In the genomic region with DNA sequence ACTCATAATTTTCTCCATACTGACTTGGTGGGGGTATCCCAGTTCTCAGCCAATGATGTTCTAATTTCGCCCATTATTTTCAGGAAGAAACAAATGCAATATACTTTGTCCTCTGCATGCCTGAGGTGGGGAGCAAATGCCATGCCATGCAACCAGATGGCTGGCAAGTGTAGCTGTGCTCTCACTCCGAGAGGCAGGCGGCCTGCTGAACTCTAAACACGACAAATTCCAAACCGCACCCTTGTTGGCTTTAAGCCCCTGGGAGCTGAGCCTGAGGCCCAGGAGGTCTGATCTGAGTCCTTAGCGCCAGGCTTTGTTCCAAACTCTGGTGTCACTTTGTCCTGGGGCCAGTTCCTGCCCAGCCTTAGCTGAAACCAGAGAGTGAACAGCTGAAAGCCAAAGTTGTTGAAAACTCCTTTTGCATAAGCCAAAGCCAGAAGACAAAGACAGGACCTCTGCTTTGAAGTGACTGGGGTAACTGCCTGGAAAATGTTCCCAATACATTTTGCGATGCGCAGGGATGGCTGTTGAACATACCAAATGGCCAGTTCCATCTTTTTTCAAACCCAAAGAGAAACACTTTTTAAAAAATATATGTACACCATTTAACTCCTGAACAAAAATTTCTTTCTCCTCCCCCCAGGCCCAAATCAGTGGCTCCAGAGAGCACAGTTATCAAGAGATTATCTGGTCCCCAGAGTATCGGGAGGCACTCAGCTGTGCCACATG, we compare ENCODE assay signal across 1 cellular context.
A peak's percentile ranks its signal among the peaks of the same experiment; 100 is the strongest.
TF ChIP-seq lines count a peak whose summit lies in the region.

No MANE protein-coding gene starts in this region.

TF ChIP-seq in HepG2, 621 proteins besides CTCF, POLR2A, EP300 and RAD21 (continues in another document):
- TF ChIP-seq ZNF781 (CRISPR knock-in tag; IDR thresholded peaks at IDR 0.05; ENCODE audit: borderline replicate concordance, not compliant biosample characterization), result peak; percentile 20
- 0 out of 2 replicates have a peak, but pooled peaks have one; percentile 12 for TF ChIP-seq ERF (CRISPR knock-in tag; IDR thresholded peaks at IDR 0.05)
- TF ChIP-seq ZNF263 (CRISPR knock-in tag; IDR thresholded peaks at IDR 0.05), result peak; percentile 37
- peak; percentile 49; the same call in 1 of the 2 replicates for TF ChIP-seq MAX (IDR thresholded peaks at IDR 0.05)
- no peak for TF ChIP-seq ZNF160 (CRISPR knock-in tag; IDR thresholded peaks at IDR 0.05)
- TF ChIP-seq ZBTB25 (CRISPR knock-in tag; IDR thresholded peaks at IDR 0.05), result no peak
- TF ChIP-seq, protein P1, sequence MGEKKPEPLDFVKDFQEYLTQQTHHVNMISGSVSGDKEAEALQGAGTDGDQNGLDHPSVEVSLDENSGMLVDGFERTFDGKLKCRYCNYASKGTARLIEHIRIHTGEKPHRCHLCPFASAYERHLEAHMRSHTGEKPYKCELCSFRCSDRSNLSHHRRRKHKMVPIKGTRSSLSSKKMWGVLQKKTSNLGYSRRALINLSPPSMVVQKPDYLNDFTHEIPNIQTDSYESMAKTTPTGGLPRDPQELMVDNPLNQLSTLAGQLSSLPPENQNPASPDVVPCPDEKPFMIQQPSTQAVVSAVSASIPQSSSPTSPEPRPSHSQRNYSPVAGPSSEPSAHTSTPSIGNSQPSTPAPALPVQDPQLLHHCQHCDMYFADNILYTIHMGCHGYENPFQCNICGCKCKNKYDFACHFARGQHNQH (CRISPR knock-in tag; IDR thresholded peaks at IDR 0.05), result peak; percentile 20; the same call in 1 of the 2 replicates
- no peak for TF ChIP-seq NONO (IDR thresholded peaks at IDR 0.05)
- TF ChIP-seq NONO (CRISPR knock-in tag; conservative IDR thresholded peaks at IDR 0.05), result 0 out of 2 replicates have a peak, but pooled peaks have one; percentile 2
- TF ChIP-seq ZFX (CRISPR knock-in tag; IDR thresholded peaks at IDR 0.05; ENCODE audit: low read depth), result peak; percentile 71
- 0 out of 2 replicates have a peak, but pooled peaks have one; percentile 20 for TF ChIP-seq FOXP4 (CRISPR knock-in tag; IDR thresholded peaks at IDR 0.05)
- no peak for TF ChIP-seq PTBP1 (IDR thresholded peaks at IDR 0.05; ENCODE audit: low read depth, low read length, poor library complexity, severe bottlenecking)
- 0 out of 2 replicates have a peak, but pooled peaks have one; percentile 36 for TF ChIP-seq ETV6 (CRISPR knock-in tag; conservative IDR thresholded peaks at IDR 0.05)
- TF ChIP-seq SOX13 (IDR thresholded peaks at IDR 0.05), result no peak
- TF ChIP-seq SOX13 (CRISPR knock-in tag; conservative IDR thresholded peaks at IDR 0.05 in 1 of 2, IDR thresholded peaks at IDR 0.05 in 1 of 2), result peak in 1 of 2 experiments; percentile 49; a peak in 1 of 4 replicates
- no peak for TF ChIP-seq ZNF792 (CRISPR knock-in tag; IDR thresholded peaks at IDR 0.05)
- TF ChIP-seq ZNF543 (CRISPR knock-in tag; IDR thresholded peaks at IDR 0.05), result 0 out of 2 replicates have a peak, but pooled peaks have one; percentile 21
- no peak for TF ChIP-seq PPARG (CRISPR knock-in tag; conservative IDR thresholded peaks at IDR 0.05)
- TF ChIP-seq SAP130 (CRISPR knock-in tag; IDR thresholded peaks at IDR 0.05; ENCODE audit: low read depth), result peak; percentile 29; the same call in 1 of the 2 replicates
- TF ChIP-seq PHF21A (CRISPR knock-in tag; IDR thresholded peaks at IDR 0.05), result peak; percentile 70
- TF ChIP-seq FOXA1 (IDR thresholded peaks at IDR 0.05), result no peak
- TF ChIP-seq FOXA1 (CRISPR knock-in tag; IDR thresholded peaks at IDR 0.05), result peak; percentile 63; the same call in 1 of the 2 replicates
- TF ChIP-seq KMT2A (CRISPR knock-in tag; IDR thresholded peaks at IDR 0.05), result peak; percentile 77; the same call in 1 of the 2 replicates
- TF ChIP-seq, protein P2, sequence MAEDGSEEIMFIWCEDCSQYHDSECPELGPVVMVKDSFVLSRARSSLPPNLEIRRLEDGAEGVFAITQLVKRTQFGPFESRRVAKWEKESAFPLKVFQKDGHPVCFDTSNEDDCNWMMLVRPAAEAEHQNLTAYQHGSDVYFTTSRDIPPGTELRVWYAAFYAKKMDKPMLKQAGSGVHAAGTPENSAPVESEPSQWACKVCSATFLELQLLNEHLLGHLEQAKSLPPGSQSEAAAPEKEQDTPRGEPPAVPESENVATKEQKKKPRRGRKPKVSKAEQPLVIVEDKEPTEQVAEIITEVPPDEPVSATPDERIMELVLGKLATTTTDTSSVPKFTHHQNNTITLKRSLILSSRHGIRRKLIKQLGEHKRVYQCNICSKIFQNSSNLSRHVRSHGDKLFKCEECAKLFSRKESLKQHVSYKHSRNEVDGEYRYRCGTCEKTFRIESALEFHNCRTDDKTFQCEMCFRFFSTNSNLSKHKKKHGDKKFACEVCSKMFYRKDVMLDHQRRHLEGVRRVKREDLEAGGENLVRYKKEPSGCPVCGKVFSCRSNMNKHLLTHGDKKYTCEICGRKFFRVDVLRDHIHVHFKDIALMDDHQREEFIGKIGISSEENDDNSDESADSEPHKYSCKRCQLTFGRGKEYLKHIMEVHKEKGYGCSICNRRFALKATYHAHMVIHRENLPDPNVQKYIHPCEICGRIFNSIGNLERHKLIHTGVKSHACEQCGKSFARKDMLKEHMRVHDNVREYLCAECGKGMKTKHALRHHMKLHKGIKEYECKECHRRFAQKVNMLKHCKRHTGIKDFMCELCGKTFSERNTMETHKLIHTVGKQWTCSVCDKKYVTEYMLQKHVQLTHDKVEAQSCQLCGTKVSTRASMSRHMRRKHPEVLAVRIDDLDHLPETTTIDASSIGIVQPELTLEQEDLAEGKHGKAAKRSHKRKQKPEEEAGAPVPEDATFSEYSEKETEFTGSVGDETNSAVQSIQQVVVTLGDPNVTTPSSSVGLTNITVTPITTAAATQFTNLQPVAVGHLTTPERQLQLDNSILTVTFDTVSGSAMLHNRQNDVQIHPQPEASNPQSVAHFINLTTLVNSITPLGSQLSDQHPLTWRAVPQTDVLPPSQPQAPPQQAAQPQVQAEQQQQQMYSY (CRISPR knock-in tag; IDR thresholded peaks at IDR 0.05), result peak; percentile 79
- peak; percentile 24 for TF ChIP-seq XRCC5 (optimal IDR thresholded peaks at IDR 0.05; ENCODE audit: low read length)
- TF ChIP-seq ZNF205 (CRISPR knock-in tag; IDR thresholded peaks at IDR 0.05), result peak; percentile 37; the same call in 1 of the 2 replicates
- 0 out of 2 replicates have a peak, but pooled peaks have one; percentile 21 for TF ChIP-seq RARA (CRISPR knock-in tag; IDR thresholded peaks at IDR 0.05)
- 0 out of 2 replicates have a peak, but pooled peaks have one; percentile 41 for TF ChIP-seq TOE1 (CRISPR knock-in tag; IDR thresholded peaks at IDR 0.05)
- peak; percentile 45; the same call in 1 of the 2 replicates for TF ChIP-seq HIC2 (CRISPR knock-in tag; IDR thresholded peaks at IDR 0.05; ENCODE audit: low read depth)
- TF ChIP-seq ATF3 (CRISPR knock-in tag; IDR thresholded peaks at IDR 0.05), result 0 out of 2 replicates have a peak, but pooled peaks have one; percentile 22
- TF ChIP-seq TFAP4 (IDR thresholded peaks at IDR 0.05; ENCODE audit: borderline replicate concordance, low read depth), result peak; percentile 65; the same call in 1 of the 2 replicates
- TF ChIP-seq ZNF251 (CRISPR knock-in tag; IDR thresholded peaks at IDR 0.05), result no peak
- peak; percentile 85 for TF ChIP-seq ZNF761 (CRISPR knock-in tag; conservative IDR thresholded peaks at IDR 0.05)
- 0 out of 2 replicates have a peak, but pooled peaks have one; percentile 4 for TF ChIP-seq ZNF629 (CRISPR knock-in tag; conservative IDR thresholded peaks at IDR 0.05)
- 0 out of 2 replicates have a peak, but pooled peaks have one; percentile 17 for TF ChIP-seq ZFP90 (CRISPR knock-in tag; IDR thresholded peaks at IDR 0.05; ENCODE audit: borderline replicate concordance)
- TF ChIP-seq, protein P3, sequence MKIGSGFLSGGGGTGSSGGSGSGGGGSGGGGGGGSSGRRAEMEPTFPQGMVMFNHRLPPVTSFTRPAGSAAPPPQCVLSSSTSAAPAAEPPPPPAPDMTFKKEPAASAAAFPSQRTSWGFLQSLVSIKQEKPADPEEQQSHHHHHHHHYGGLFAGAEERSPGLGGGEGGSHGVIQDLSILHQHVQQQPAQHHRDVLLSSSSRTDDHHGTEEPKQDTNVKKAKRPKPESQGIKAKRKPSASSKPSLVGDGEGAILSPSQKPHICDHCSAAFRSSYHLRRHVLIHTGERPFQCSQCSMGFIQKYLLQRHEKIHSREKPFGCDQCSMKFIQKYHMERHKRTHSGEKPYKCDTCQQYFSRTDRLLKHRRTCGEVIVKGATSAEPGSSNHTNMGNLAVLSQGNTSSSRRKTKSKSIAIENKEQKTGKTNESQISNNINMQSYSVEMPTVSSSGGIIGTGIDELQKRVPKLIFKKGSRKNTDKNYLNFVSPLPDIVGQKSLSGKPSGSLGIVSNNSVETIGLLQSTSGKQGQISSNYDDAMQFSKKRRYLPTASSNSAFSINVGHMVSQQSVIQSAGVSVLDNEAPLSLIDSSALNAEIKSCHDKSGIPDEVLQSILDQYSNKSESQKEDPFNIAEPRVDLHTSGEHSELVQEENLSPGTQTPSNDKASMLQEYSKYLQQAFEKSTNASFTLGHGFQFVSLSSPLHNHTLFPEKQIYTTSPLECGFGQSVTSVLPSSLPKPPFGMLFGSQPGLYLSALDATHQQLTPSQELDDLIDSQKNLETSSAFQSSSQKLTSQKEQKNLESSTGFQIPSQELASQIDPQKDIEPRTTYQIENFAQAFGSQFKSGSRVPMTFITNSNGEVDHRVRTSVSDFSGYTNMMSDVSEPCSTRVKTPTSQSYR (CRISPR knock-in tag; IDR thresholded peaks at IDR 0.05; ENCODE audit: borderline replicate concordance), result peak; percentile 28; the same call in 1 of the 2 replicates
- TF ChIP-seq PAXIP1 (CRISPR knock-in tag; conservative IDR thresholded peaks at IDR 0.05), result peak; percentile 28
- TF ChIP-seq YEATS4 (CRISPR knock-in tag; IDR thresholded peaks at IDR 0.05; ENCODE audit: borderline replicate concordance), result 0 out of 2 replicates have a peak, but pooled peaks have one; percentile 27
